In the genomic region with DNA sequence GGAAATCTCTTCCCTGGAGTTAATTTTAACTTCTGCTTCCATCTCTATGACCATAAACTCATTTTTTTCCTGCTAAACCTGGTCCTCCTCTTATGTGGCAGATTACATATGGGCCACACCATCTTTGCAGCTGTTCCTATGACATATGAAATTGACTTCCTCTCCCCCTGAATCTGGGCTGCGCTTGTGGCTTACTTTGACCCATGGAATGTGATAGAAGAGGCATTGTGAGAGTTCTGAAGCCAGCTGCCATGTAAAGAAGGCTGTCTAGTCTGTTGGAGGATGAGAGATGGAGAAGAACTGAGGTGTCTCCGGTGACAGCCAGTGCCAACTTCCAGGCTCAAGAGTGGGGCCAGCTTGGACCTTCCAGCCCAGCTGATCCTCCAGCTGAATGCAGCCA, we compare ENCODE assay signal across 23 cellular contexts.
"Had no signal": no experiment of that assay in that cellular context is flagged by ENCODE, and none has a peak within 500 bp of the region (broad histone marks: within the 10 kb centered on the region; RNA-seq: fewer than 3 reads in every experiment).

No MANE protein-coding gene starts in this region.

- H3K36me3 ChIP-seq: colonic mucosa, esophagus squamous epithelium, left ventricle myocardium inferior, lower lobe of right lung, right lobe of liver, tibial artery, upper lobe of right lung, vagina had no signal

- H3K4me1 ChIP-seq: colonic mucosa, lower lobe of right lung, psoas muscle, right lobe of liver, upper lobe of right lung had no signal

- DNase-seq: colonic mucosa; dermis blood vessel endothelial cell; esophagus squamous epithelium; foreskin keratinocyte; immature natural killer cell; kidney; left cardiac atrium; left ventricle myocardium inferior; lower lobe of right lung; mesenchymal stem cell; midbrain; naive thymus-derived CD4-positive, alpha-beta T cell; nephron progenitor cell; psoas muscle; retina; right lobe of liver; small intestine; stimulated activated CD4-positive, alpha-beta T cell treated with anti-CD3 and anti-CD28 coated beads, Interleukin-12 subunit alpha, Interleukin-12 subunit beta, amount 100 ng/mL, for 4 hours; stimulated activated CD4-positive, alpha-beta T cell treated with anti-CD3 and anti-CD28 coated beads, Interleukin-4, amount 100 ng/mL, for 1 hour; tibial artery; upper lobe of right lung had no signal

- H3K27me3 ChIP-seq: colonic mucosa, esophagus squamous epithelium, foreskin keratinocyte, right lobe of liver, upper lobe of right lung, vagina had no signal

- H3K27ac ChIP-seq: colonic mucosa, esophagus squamous epithelium, left ventricle myocardium inferior, lower lobe of right lung, psoas muscle, right lobe of liver, tibial artery, upper lobe of right lung, vagina had no signal

- H3K9me3 ChIP-seq: colonic mucosa, esophagus squamous epithelium, left ventricle myocardium inferior, lower lobe of right lung, psoas muscle, right lobe of liver, tibial artery, upper lobe of right lung, vagina had no signal

- H3K4me3 ChIP-seq: colonic mucosa, esophagus squamous epithelium, left ventricle myocardium inferior, lower lobe of right lung, psoas muscle, right lobe of liver, tibial artery, upper lobe of right lung, vagina had no signal

- ATAC-seq: foreskin keratinocyte; left cardiac atrium; lower lobe of right lung; naive thymus-derived CD4-positive, alpha-beta T cell; psoas muscle; right lobe of liver; stimulated activated memory B cell treated with anti-CD40 and anti-IgM and Interleukin-4, amounts not matched to agents 10 μg/mL and 1 μg/mL and 100 μg/mL, for 72 hours; upper lobe of right lung had no signal
